18 cellular contexts compared by ENCODE assay signal in the genomic region with DNA sequence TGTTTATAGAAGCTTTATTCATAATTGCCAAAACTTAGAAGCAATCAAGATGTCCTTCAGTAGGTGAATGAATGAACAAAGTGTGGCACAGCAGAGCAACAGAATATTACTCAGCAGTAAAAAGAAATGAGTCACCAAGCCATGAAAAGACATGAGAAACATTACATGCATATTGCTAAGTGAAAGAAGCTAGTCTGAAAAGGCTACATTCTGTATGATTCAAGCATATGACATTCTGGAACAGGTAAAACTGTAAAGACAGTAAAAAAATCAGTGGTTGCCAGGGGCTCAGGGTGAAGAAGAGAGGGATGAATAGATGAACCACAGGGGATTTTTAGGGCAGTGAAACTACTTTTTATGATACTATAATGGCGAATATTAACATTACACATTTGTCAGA.
DNase-seq lines count a peak whose midpoint lies in the region; ATAC-seq, FAIRE-seq and TF ChIP-seq lines count a peak whose summit lies in the region.
"Had no signal": no experiment of that assay in that cellular context is flagged by ENCODE, and none has a peak within 500 bp of the region (broad histone marks: within the 10 kb centered on the region; RNA-seq: fewer than 3 reads in every experiment).

No MANE protein-coding gene starts in this region.

- no peaks in the 10 kb centered on the region for H3K36me3 Mint-ChIP-seq in activated naive CD4-positive, alpha-beta T cell treated with anti-CD3 and anti-CD28 coated beads for 36 hours (ENCODE audit: low read depth)
- H3K36me3 Mint-ChIP-seq in type B pancreatic cell: no peaks in the 10 kb centered on the region

- in situ Hi-C loops in GM12878 (cut with MboI): no loop called here

- H3K9me3 ChIP-seq in GM12878 (replicated peaks; ENCODE audit: control insufficient read depth, insufficient read depth, low read length): no peaks in the 10 kb centered on the region
- H3K9me3 ChIP-seq: gastrocnemius medialis had no signal

- no peak overlapping the region for H3K4me3 Mint-ChIP-seq in activated naive CD4-positive, alpha-beta T cell treated with anti-CD3 and anti-CD28 coated beads for 36 hours
- no peak overlapping the region for H3K4me3 Mint-ChIP-seq in type B pancreatic cell
- H3K4me3 Mint-ChIP-seq: stimulated activated naive CD8-positive, alpha-beta T cell treated with anti-CD3 and anti-CD28 coated beads, Interleukin-15, Interleukin-2, amounts not matched to agents 100 ng/mL and 50 ng/mL, for 24 hours; T-helper 1 cell treated with Interleukin-12 subunit alpha and Interleukin-12 subunit beta and Interleukin-4 antibody, amounts not matched to agents 30 μg/mL and 1 μg/mL, for 36 hours had no signal

- no peak overlapping the region for H3K27ac Mint-ChIP-seq in activated naive CD4-positive, alpha-beta T cell treated with anti-CD3 and anti-CD28 coated beads for 36 hours
- H3K27ac Mint-ChIP-seq in type B pancreatic cell: no peak overlapping the region
- H3K27ac Mint-ChIP-seq: stimulated activated naive CD8-positive, alpha-beta T cell treated with anti-CD3 and anti-CD28 coated beads, Interleukin-15, Interleukin-2, amounts not matched to agents 100 ng/mL and 50 ng/mL, for 24 hours; T-helper 1 cell treated with Interleukin-12 subunit alpha and Interleukin-12 subunit beta and Interleukin-4 antibody, amounts not matched to agents 30 μg/mL and 1 μg/mL, for 36 hours had no signal

- peaks cover 13% of the 10 kb centered on the region for H3K4me1 Mint-ChIP-seq in activated naive CD4-positive, alpha-beta T cell treated with anti-CD3 and anti-CD28 coated beads for 36 hours (ENCODE audit: low read depth)
- H3K4me1 Mint-ChIP-seq in type B pancreatic cell (ENCODE audit: unreplicated experiment): no peaks in the 10 kb centered on the region

- peak; percentile 32 for DNase-seq in activated naive CD4-positive, alpha-beta T cell treated with anti-CD3 and anti-CD28 coated beads for 36 hours
- DNase-seq in activated naive CD4-positive, alpha-beta T cell treated with Interleukin-2 at 50 U/mL for 16 hours: no peak
- peak; percentile 25 for DNase-seq in GM12878 (ENCODE audit: low read depth, low spot score)
- DNase-seq in type B pancreatic cell (ENCODE audit: extremely low spot score, unreplicated experiment): no peak
- DNase-seq in globus pallidus (ENCODE audit: low spot score): no peak
- DNase-seq: activated CD4-positive, alpha-beta T cell treated with anti-CD3 and anti-CD28 coated beads for 4 hours; activated gamma-delta T cell treated with Interleukin-2 at 50 U/mL for 16 hours; gastrocnemius medialis; KBM-7; NCI-H1436 treated with DMSO at 0.1 percent for 48 hours; NCI-H69 had no signal

- no peaks in the 10 kb centered on the region for H3K4me1 ChIP-seq in GM12878 (ENCODE audit: control insufficient read depth, insufficient read depth, low read length)
- H3K4me1 ChIP-seq: gastrocnemius medialis had no signal

- SMC1A ChIA-PET in GM12878 (lab: Charles Lee; ENCODE audit: uncharacterized antibody, unreplicated experiment): interaction anchor here (0.6 to 0.9 kb wide), 4 partner anchors 22 to 192 kb away, joined by 3 read pairs; no protein-coding TSS in a partner anchor

- no TSS peak for BruUV-seq in GM12878 (replicated peaks; lab: Mats Ljungman, UMichigan)

- no peaks in the 10 kb centered on the region for H3K27me3 ChIP-seq in GM12878 (replicated peaks in 1 of 2; ENCODE audit: control insufficient read depth in 2 of 2, insufficient read depth in 2 of 2, low read length in 1 of 2)
- H3K27me3 ChIP-seq: gastrocnemius medialis had no signal

- H3K27me3 Mint-ChIP-seq in activated naive CD4-positive, alpha-beta T cell treated with anti-CD3 and anti-CD28 coated beads for 36 hours (ENCODE audit: low read depth): no peaks in the 10 kb centered on the region
- peaks cover 22% of the 10 kb centered on the region for H3K27me3 Mint-ChIP-seq in type B pancreatic cell
- H3K27me3 Mint-ChIP-seq: stimulated activated naive CD8-positive, alpha-beta T cell treated with anti-CD3 and anti-CD28 coated beads, Interleukin-15, Interleukin-2, amounts not matched to agents 100 ng/mL and 50 ng/mL, for 24 hours had no signal

- H2AFZ ChIP-seq in GM12878 (ENCODE audit: control insufficient read depth, low read depth, low read length): no peak overlapping the region

- H3K27ac ChIP-seq in GM12878 (ENCODE audit: control insufficient read depth, insufficient read depth): no peak overlapping the region
- H3K27ac ChIP-seq: cardiac muscle cell, gastrocnemius medialis, RWPE1 had no signal

- TF ChIP-seq POLR2A in GM12878 (IDR thresholded peaks at IDR 0.05; ENCODE audit: low read depth, low read length): no peak

- TF ChIP-seq CTCF in GM12878 (IDR thresholded peaks at IDR 0.05 in 2 of 3, conservative IDR thresholded peaks at IDR 0.05 in 1 of 3; ENCODE audit: control insufficient read depth in 2 of 3, extremely low read depth in 1 of 3, insufficient read depth in 1 of 3, low read depth in 3 of 3, low read length in 3 of 3) (no peak), type B pancreatic cell (conservative IDR thresholded peaks at IDR 0.05) (no peak)

- no peak overlapping the region for H3K4me3 ChIP-seq in GM12878
- H3K4me3 ChIP-seq: cardiac muscle cell, gastrocnemius medialis had no signal

- intact Hi-C loops in activated naive CD4-positive, alpha-beta T cell treated with anti-CD3 and anti-CD28 coated beads for 36 hours (cut with micrococcal nuclease): loop anchor here (1.0 kb wide), 5 partner anchors 74 to 504 kb away; no protein-coding TSS in a partner anchor
- intact Hi-C loops in GM12878 (cut with micrococcal nuclease; ENCODE audit: unreplicated experiment): no loop called here

- 0% methylated on average over 1 of the region's 1 CpG for WGBS in GM12878 (ENCODE audit: insufficient coverage, insufficient replicate concordance, low lambda C conversion rate, missing lambda C conversion rate)

- CTCF ChIA-PET in activated naive CD4-positive, alpha-beta T cell treated with anti-CD3 and anti-CD28 coated beads for 36 hours (lab: Charles Lee): interaction anchor here (1.1 kb wide), 1 partner anchor 199 kb away, joined by 3 read pairs; no protein-coding TSS in a partner anchor
- CTCF ChIA-PET in GM12878 (lab: Yijun Ruan, JAX): interaction anchor here (0.6 kb wide), 1 partner anchor 22 kb away, joined by 3 read pairs; no protein-coding TSS in a partner anchor

- no peaks in the 10 kb centered on the region for H3K79me2 ChIP-seq in GM12878 (ENCODE audit: control insufficient read depth, insufficient read depth, low read length)

- no peak for TF ChIP-seq RAD21 in GM12878 (IDR thresholded peaks at IDR 0.05; ENCODE audit: insufficient read depth, low read depth, low read length)

- ATAC-seq in GM19351 (IDR thresholded peaks at IDR 0.05; ENCODE audit: unreplicated experiment) (peak; percentile 67), HG02884 (IDR thresholded peaks at IDR 0.05; ENCODE audit: unreplicated experiment) (peak; percentile 79), GM12878 (peak; percentile 95), HG03469 (IDR thresholded peaks at IDR 0.05; ENCODE audit: unreplicated experiment) (no peak)
- ATAC-seq: gastrocnemius medialis had no signal

- no peaks in the 10 kb centered on the region for H4K20me1 ChIP-seq in GM12878 (ENCODE audit: control insufficient read depth, insufficient read depth)

- H3K9ac ChIP-seq in GM12878 (ENCODE audit: control insufficient read depth, insufficient read depth, low read length): no peak overlapping the region

- no peak for FAIRE-seq in GM12878 (lab: Jason Lieb, UNC)

- H3K9me3 Mint-ChIP-seq in activated naive CD4-positive, alpha-beta T cell treated with anti-CD3 and anti-CD28 coated beads for 36 hours: no peaks in the 10 kb centered on the region
- H3K9me3 Mint-ChIP-seq in type B pancreatic cell: peaks cover 8% of the 10 kb centered on the region
- H3K9me3 Mint-ChIP-seq: stimulated activated naive CD8-positive, alpha-beta T cell treated with anti-CD3 and anti-CD28 coated beads, Interleukin-15, Interleukin-2, amounts not matched to agents 100 ng/mL and 50 ng/mL, for 24 hours; T-helper 1 cell treated with Interleukin-12 subunit alpha and Interleukin-12 subunit beta and Interleukin-4 antibody, amounts not matched to agents 30 μg/mL and 1 μg/mL, for 36 hours had no signal

- H3K36me3 ChIP-seq in GM12878 (ENCODE audit: control insufficient read depth in 2 of 2, insufficient read depth in 2 of 2, low read length in 1 of 2): no peaks in the 10 kb centered on the region
- H3K36me3 ChIP-seq: cardiac muscle cell, gastrocnemius medialis had no signal

- POLR2A ChIA-PET in GM12878 (lab: Charles Lee): interaction anchor here (0.9 kb wide), 1 partner anchor 12 kb away, joined by 4 read pairs; no protein-coding TSS in a partner anchor

- RAD21 ChIA-PET in GM12878 (lab: Charles Lee; ENCODE audit: unreplicated experiment): interaction anchor here (0.7 to 0.9 kb wide), 3 partner anchors 12 to 85 kb away, joined by 3 to 4 read pairs (median 4); no protein-coding TSS in a partner anchor

- TF ChIP-seq EP300 in GM12878 (IDR thresholded peaks at IDR 0.05; ENCODE audit: borderline replicate concordance in 1 of 2, control insufficient read depth in 1 of 2, low read depth in 2 of 2, low read length in 2 of 2): no peak

- H3K4me2 ChIP-seq in GM12878 (ENCODE audit: control insufficient read depth, insufficient read depth): no peak overlapping the region

TF ChIP-seq in GM12878, 131 proteins besides CTCF, POLR2A, EP300 and RAD21 (continues in another document):
- no peak for TF ChIP-seq PML (IDR thresholded peaks at IDR 0.05; ENCODE audit: low read length)
- no peak for TF ChIP-seq TBL1XR1 (IDR thresholded peaks at IDR 0.05; ENCODE audit: low read depth, low read length)
- TF ChIP-seq CBX5 (IDR thresholded peaks at IDR 0.05; ENCODE audit: low read depth): peak; percentile 78; the same call in 1 of the 2 replicates
- TF ChIP-seq CEBPB (IDR thresholded peaks at IDR 0.05; ENCODE audit: borderline replicate concordance in 1 of 2, low read depth in 2 of 2, low read length in 2 of 2): 0 out of 4 replicates have a peak, but pooled peaks of 1 of the 2 experiments have one; percentile 33
- TF ChIP-seq ZNF384 (IDR thresholded peaks at IDR 0.05; ENCODE audit: borderline replicate concordance, low read depth, low read length): no peak
- TF ChIP-seq MYB (IDR thresholded peaks at IDR 0.05; ENCODE audit: borderline replicate concordance, low read depth, low read length): no peak
- peak; percentile 88 for TF ChIP-seq JUNB (IDR thresholded peaks at IDR 0.05)
- TF ChIP-seq PAX5 (IDR thresholded peaks at IDR 0.05; ENCODE audit: borderline replicate concordance, low read depth, low read length): no peak
- TF ChIP-seq HDGF (IDR thresholded peaks at IDR 0.05): no peak
- 0 out of 3 replicates have a peak, but pooled peaks have one; percentile 28 for TF ChIP-seq POU2F2 (IDR thresholded peaks at IDR 0.05; ENCODE audit: borderline replicate concordance, low read depth, low read length)
- TF ChIP-seq ATF7 (IDR thresholded peaks at IDR 0.05; ENCODE audit: low read depth): 0 out of 2 replicates have a peak, but pooled peaks have one; percentile 37
- TF ChIP-seq ZNF24 (IDR thresholded peaks at IDR 0.05): peak; percentile 57; the same call in 1 of the 2 replicates

Comparison
In these comparisons a context has a peak if more than half of its experiments do, and no peak if none do; other contexts are left out.
1. DNase-seq: peak in activated naive CD4-positive, alpha-beta T cell treated with anti-CD3 and anti-CD28 coated beads for 36 hours (single experiment) and GM12878 (single experiment); none in activated naive CD4-positive, alpha-beta T cell treated with Interleukin-2 at 50 U/mL for 16 hours (single experiment), type B pancreatic cell (single experiment) and globus pallidus (single experiment).